1 cellular context compared by ENCODE assay signal in genomic region chr3:125219261-125219701, GRCh38.
TF ChIP-seq lines count a peak whose summit lies in the region.

No MANE protein-coding gene starts in this region.

TF ChIP-seq in HCT116, 20 proteins besides CTCF, POLR2A, EP300 and RAD21 (continued from another document):
- TF ChIP-seq, protein P1, sequence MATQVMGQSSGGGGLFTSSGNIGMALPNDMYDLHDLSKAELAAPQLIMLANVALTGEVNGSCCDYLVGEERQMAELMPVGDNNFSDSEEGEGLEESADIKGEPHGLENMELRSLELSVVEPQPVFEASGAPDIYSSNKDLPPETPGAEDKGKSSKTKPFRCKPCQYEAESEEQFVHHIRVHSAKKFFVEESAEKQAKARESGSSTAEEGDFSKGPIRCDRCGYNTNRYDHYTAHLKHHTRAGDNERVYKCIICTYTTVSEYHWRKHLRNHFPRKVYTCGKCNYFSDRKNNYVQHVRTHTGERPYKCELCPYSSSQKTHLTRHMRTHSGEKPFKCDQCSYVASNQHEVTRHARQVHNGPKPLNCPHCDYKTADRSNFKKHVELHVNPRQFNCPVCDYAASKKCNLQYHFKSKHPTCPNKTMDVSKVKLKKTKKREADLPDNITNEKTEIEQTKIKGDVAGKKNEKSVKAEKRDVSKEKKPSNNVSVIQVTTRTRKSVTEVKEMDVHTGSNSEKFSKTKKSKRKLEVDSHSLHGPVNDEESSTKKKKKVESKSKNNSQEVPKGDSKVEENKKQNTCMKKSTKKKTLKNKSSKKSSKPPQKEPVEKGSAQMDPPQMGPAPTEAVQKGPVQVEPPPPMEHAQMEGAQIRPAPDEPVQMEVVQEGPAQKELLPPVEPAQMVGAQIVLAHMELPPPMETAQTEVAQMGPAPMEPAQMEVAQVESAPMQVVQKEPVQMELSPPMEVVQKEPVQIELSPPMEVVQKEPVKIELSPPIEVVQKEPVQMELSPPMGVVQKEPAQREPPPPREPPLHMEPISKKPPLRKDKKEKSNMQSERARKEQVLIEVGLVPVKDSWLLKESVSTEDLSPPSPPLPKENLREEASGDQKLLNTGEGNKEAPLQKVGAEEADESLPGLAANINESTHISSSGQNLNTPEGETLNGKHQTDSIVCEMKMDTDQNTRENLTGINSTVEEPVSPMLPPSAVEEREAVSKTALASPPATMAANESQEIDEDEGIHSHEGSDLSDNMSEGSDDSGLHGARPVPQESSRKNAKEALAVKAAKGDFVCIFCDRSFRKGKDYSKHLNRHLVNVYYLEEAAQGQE (IDR thresholded peaks at IDR 0.05; ENCODE audit: low read depth) = no peak
- TF ChIP-seq ATF3 (IDR thresholded peaks at IDR 0.05) = no peak
- TF ChIP-seq MAX (IDR thresholded peaks at IDR 0.05) = no peak
- TF ChIP-seq SRF (IDR thresholded peaks at IDR 0.05; ENCODE audit: low read depth) = no peak
